In the genomic region with DNA sequence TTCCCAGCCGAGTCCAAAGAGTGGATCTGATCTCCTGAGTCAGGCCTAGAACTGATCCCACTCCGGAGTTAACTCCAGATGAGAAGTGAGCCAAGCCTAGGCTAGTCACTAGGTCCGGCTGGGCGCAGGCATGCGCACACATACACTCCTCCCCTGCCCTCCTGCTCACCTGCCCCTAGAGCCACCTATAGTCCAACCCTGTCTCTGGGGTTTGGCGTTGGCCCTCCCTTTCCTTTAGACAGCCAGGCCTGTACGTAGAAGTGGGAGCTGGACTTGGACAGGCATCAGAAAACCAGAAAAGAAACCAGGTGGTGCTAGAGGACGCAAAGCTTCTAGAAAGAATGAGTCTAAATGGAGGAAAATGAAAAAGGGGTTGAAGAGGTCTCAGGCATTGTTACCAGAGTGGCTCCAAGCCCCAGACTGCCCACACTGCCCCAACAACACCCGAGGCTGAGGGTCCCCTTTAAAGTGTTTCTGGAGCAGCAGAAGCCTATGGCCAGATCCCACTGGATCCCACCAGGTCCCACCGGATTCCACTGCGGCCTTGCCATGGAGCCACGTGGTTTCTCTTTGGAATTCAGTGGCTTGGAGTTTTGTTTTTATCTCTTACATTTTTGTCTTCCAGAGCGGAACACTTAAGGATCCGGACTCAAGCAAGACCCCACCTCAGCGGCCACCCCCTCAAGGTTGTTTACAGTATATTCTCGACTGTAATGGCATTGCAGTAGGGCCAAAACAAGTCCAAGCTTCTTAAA, we compare ENCODE assay signal across 19 cellular contexts. TPM values are rescaled to one million over a fixed set of nuclear protein-coding genes. Genes with fewer than 3 reads are reported as not detected.
DNase-seq lines count a peak whose midpoint lies in the region; ATAC-seq, FAIRE-seq and TF ChIP-seq lines count a peak whose summit lies in the region.
"Had no signal": no experiment of that assay in that cellular context is flagged by ENCODE, and none has a peak within 500 bp of the region (broad histone marks: within the 10 kb centered on the region; RNA-seq: fewer than 3 reads in every experiment).

No MANE protein-coding gene starts in this region.

- H3K27ac ChIP-seq in HepG2 (ENCODE audit: extremely low read length, insufficient read depth, low read length) (no peak overlapping the region), right lobe of liver (no peak overlapping the region), H1 (ENCODE audit: low read depth, low read length) (no peak overlapping the region), trophoblast cell (ENCODE audit: low read depth, low read length) (no peak overlapping the region), esophagus muscularis mucosa (replicated peaks in 1 of 4) (no peak overlapping the region)
- H3K27ac ChIP-seq: SJSA1 had no signal

- H3K79me1 ChIP-seq in H1 (ENCODE audit: low read depth, low read length) = no peaks in the 10 kb centered on the region
- H3K79me1 ChIP-seq in trophoblast cell (ENCODE audit: low read length) = peaks cover 21% of the 10 kb centered on the region

- H4K20me1 ChIP-seq in HepG2 (ENCODE audit: insufficient read depth, low read length) (no peaks in the 10 kb centered on the region), H1 (replicated peaks in 1 of 2; ENCODE audit: control insufficient read depth in 1 of 2, insufficient read depth in 2 of 2, low read length in 2 of 2) (no peaks in the 10 kb centered on the region)

- no peak overlapping the region for H3K4me3 Mint-ChIP-seq in activated naive CD8-positive, alpha-beta T cell treated with anti-CD3 and anti-CD28 coated beads, Interleukin-2, amount 50 U/mL, for 24 hours
- H3K4me3 Mint-ChIP-seq: IgD-negative memory B cell had no signal

- ATAC-seq in HepG2 (no peak; the same call in 1 of the 3 replicates), right lobe of liver (no peak), HG03095 (IDR thresholded peaks at IDR 0.05; ENCODE audit: unreplicated experiment) (no peak)
- no peak for ATAC-seq in activated naive CD8-positive, alpha-beta T cell treated with anti-CD3 and anti-CD28 coated beads, Interleukin-2, amount 50 U/mL, for 24 hours
- ATAC-seq: GM12878 had no signal

- H2BK15ac ChIP-seq in H1 (ENCODE audit: low read length) = no peak overlapping the region

- H3K9ac ChIP-seq in HepG2 (ENCODE audit: insufficient read depth, low read depth, low read length) (no peak overlapping the region), H1 (replicated peaks in 1 of 4; ENCODE audit: extremely low read depth in 1 of 4, low read depth in 3 of 4, low read length in 3 of 4) (no peak overlapping the region), trophoblast cell (ENCODE audit: low read length) (no peak overlapping the region)

- H3K27me3 ChIP-seq in HepG2 (ENCODE audit: control insufficient read depth in 1 of 2, insufficient read depth in 2 of 2, low read length in 2 of 2) (peaks cover 0 to 23% of the 10 kb centered on the region in 2 experiments; a peak in 3 of 5 replicates), right lobe of liver (no peaks in the 10 kb centered on the region), H1 (replicated peaks in 1 of 4; ENCODE audit: control insufficient read depth in 3 of 4, extremely low read depth in 1 of 4, insufficient read depth in 3 of 4, low read length in 3 of 4) (no peaks in the 10 kb centered on the region), trophoblast cell (ENCODE audit: insufficient read depth, low read length) (no peaks in the 10 kb centered on the region), esophagus muscularis mucosa (no peaks in the 10 kb centered on the region)
- H3K27me3 ChIP-seq: SJSA1 had no signal

- H3K4ac ChIP-seq in H1 (replicated peaks; ENCODE audit: insufficient read length, low read depth, low read length) (no peak overlapping the region), trophoblast cell (ENCODE audit: low read depth, low read length) (peak overlapping the region; percentile 53)

- H3K4me3 ChIP-seq in HepG2 (replicated peaks in 1 of 3; ENCODE audit: insufficient read depth in 1 of 3, low read depth in 2 of 3, low read length in 3 of 3) (peak overlapping the region in 1 of 3 experiments; percentile 4; a peak in 1 of 6 replicates), right lobe of liver (no peak overlapping the region), H1 (ENCODE audit: extremely low read depth in 1 of 4, insufficient read depth in 2 of 4, low read depth in 3 of 4, low read length in 4 of 4) (no peak overlapping the region), trophoblast cell (ENCODE audit: low read depth, low read length) (no peak overlapping the region), esophagus muscularis mucosa (no peak overlapping the region)
- H3K4me3 ChIP-seq: GM12878, SJSA1 had no signal

- H3K4me1 ChIP-seq in HepG2 (ENCODE audit: insufficient read depth, low read length) = peaks cover 24% of the 10 kb centered on the region
- no peaks in the 10 kb centered on the region for H3K4me1 ChIP-seq in right lobe of liver
- no peaks in the 10 kb centered on the region for H3K4me1 ChIP-seq in H1 (replicated peaks in 1 of 4; ENCODE audit: control insufficient read depth in 3 of 4, insufficient read depth in 4 of 4, low read length in 3 of 4)
- peaks cover 20 to 28% of the 10 kb centered on the region in 2 experiments for H3K4me1 ChIP-seq in trophoblast cell (ENCODE audit: control insufficient read depth in 1 of 2, insufficient read depth in 2 of 2, low read length in 2 of 2)
- H3K4me1 ChIP-seq in esophagus muscularis mucosa = peaks cover 6 to 21% (median 16%) of the 10 kb centered on the region in 4 donors

- no peaks in the 10 kb centered on the region for H3K27me3 Mint-ChIP-seq in activated naive CD8-positive, alpha-beta T cell treated with anti-CD3 and anti-CD28 coated beads, Interleukin-2, amount 50 U/mL, for 24 hours
- H3K27me3 Mint-ChIP-seq: CD8-positive, alpha-beta memory T cell had no signal

- 0 out of 2 replicates have a peak, but pooled peaks have one; percentile 9 for TF ChIP-seq CTCF in HepG2 (CRISPR knock-in tag; IDR thresholded peaks at IDR 0.05)
- no peak for TF ChIP-seq CTCF in right lobe of liver (IDR thresholded peaks at IDR 0.05)
- TF ChIP-seq CTCF in H1 (IDR thresholded peaks at IDR 0.05; ENCODE audit: control extremely low read depth in 1 of 3, insufficient read depth in 1 of 3, low read depth in 1 of 3, low read length in 3 of 3) = no peak
- TF ChIP-seq CTCF in esophagus muscularis mucosa (IDR thresholded peaks at IDR 0.05) = no peak

- CTCF ChIA-PET in HepG2 (lab: Yijun Ruan, JAX; ENCODE audit: low intra/inter-chr PET ratio, low total read pairs) = no interaction called here
- CTCF ChIA-PET in H1 (lab: Charles Lee; ENCODE audit: partially characterized antibody) = interaction anchor here (0.8 to 16.8 kb wide), 4 partner anchors 15 to 244 kb away, joined by 3 to 651 read pairs (median 4); partner anchors contain the start of gene TIMP4

- H2AFZ ChIP-seq in HepG2 (ENCODE audit: low read length) (no peak overlapping the region), H1 (ENCODE audit: low read length) (no peak overlapping the region), trophoblast cell (ENCODE audit: insufficient read depth, low read length, poor library complexity) (no peak overlapping the region)

- POLR2A ChIA-PET in HepG2 (lab: Yijun Ruan, JAX) (no interaction called here), H1 (lab: Charles Lee; ENCODE audit: partially characterized antibody) (no interaction called here)

- no peaks in the 10 kb centered on the region for H3K79me2 ChIP-seq in HepG2 (ENCODE audit: insufficient read depth, low read length)
- H3K79me2 ChIP-seq in H1 (ENCODE audit: control insufficient read depth in 1 of 2, insufficient read depth in 2 of 2, low read length in 2 of 2) = no peaks in the 10 kb centered on the region
- no peaks in the 10 kb centered on the region for H3K79me2 ChIP-seq in trophoblast cell (ENCODE audit: control insufficient read depth, insufficient read depth, low read length, poor library complexity)

- in situ Hi-C loops in HepG2 (cut with HindIII; ENCODE audit: extremely low pct_ligation_motif_present, low pct_unique_long_range_greater_than_20kb) = no loop called here

- H3K23ac ChIP-seq in H1 (ENCODE audit: insufficient read length) = no peak overlapping the region
- H3K23ac ChIP-seq in trophoblast cell (ENCODE audit: low read length) = no peak overlapping the region

- TF ChIP-seq RAD21 in HepG2 (CRISPR knock-in tag; IDR thresholded peaks at IDR 0.05) (no peak), H1 (IDR thresholded peaks at IDR 0.05 in 1 of 2, conservative IDR thresholded peaks at IDR 0.05 in 1 of 2; ENCODE audit: low read depth in 2 of 2, low read length in 2 of 2) (no peak)

- H3K56ac ChIP-seq in H1 (replicated peaks; ENCODE audit: insufficient read length, low read depth, low read length) = no peak overlapping the region

- H3K9me3 Mint-ChIP-seq in activated naive CD8-positive, alpha-beta T cell treated with anti-CD3 and anti-CD28 coated beads, Interleukin-2, amount 50 U/mL, for 24 hours = no peaks in the 10 kb centered on the region
- H3K9me3 Mint-ChIP-seq: CD8-positive, alpha-beta memory T cell; IgD-negative memory B cell had no signal

- no peak overlapping the region for H2BK120ac ChIP-seq in H1 (replicated peaks; ENCODE audit: low read depth, low read length)
- peak overlapping the region; percentile 70 for H2BK120ac ChIP-seq in trophoblast cell (ENCODE audit: insufficient read depth, low read length, poor library complexity)

- H4K8ac ChIP-seq in H1 (ENCODE audit: extremely low read depth, insufficient read depth, low read length) (peak overlapping the region; percentile 11; the same call in 1 of the 2 replicates), trophoblast cell (ENCODE audit: low read depth, low read length) (peak overlapping the region; percentile 56)

- H3K9me3 ChIP-seq in HepG2 (ENCODE audit: low read length) = no peaks in the 10 kb centered on the region
- no peaks in the 10 kb centered on the region for H3K9me3 ChIP-seq in right lobe of liver
- H3K9me3 ChIP-seq in H1 (ENCODE audit: insufficient read depth in 2 of 2, low read depth in 1 of 2, low read length in 1 of 2) = no peaks in the 10 kb centered on the region
- H3K9me3 ChIP-seq in trophoblast cell (ENCODE audit: insufficient read depth, low read depth, low read length) = no peaks in the 10 kb centered on the region
- H3K9me3 ChIP-seq in esophagus muscularis mucosa = no peaks in the 10 kb centered on the region
- H3K9me3 ChIP-seq: SJSA1 had no signal

- no peak overlapping the region for H4K5ac ChIP-seq in H1 (ENCODE audit: insufficient read length, low read depth, low read length)

- no peaks in the 10 kb centered on the region; the same call in 1 of the 2 replicates for H3K23me2 ChIP-seq in H1 (ENCODE audit: low read depth, low read length)

- no peaks in the 10 kb centered on the region for H3K36me3 Mint-ChIP-seq in activated naive CD8-positive, alpha-beta T cell treated with anti-CD3 and anti-CD28 coated beads, Interleukin-2, amount 50 U/mL, for 24 hours (ENCODE audit: low read depth)
- H3K36me3 Mint-ChIP-seq: CD8-positive, alpha-beta memory T cell; IgD-negative memory B cell had no signal

- TF ChIP-seq EP300 in HepG2 (IDR thresholded peaks at IDR 0.05; ENCODE audit: low read depth in 2 of 2, low read length in 2 of 2) = no peak
- TF ChIP-seq EP300 in HepG2 (CRISPR knock-in tag; IDR thresholded peaks at IDR 0.05; ENCODE audit: borderline replicate concordance) = no peak
- no peak for TF ChIP-seq EP300 in H1 (IDR thresholded peaks at IDR 0.05; ENCODE audit: borderline replicate concordance in 1 of 2, low read depth in 2 of 2, low read length in 2 of 2)
- no peak for TF ChIP-seq EP300 in esophagus muscularis mucosa (IDR thresholded peaks at IDR 0.05)

- H3K18ac ChIP-seq in H1 (ENCODE audit: extremely low read depth, low read length) = no peak overlapping the region
- H3K18ac ChIP-seq in trophoblast cell (ENCODE audit: low read length) = no peak overlapping the region

- DNase-seq in HepG2 (ENCODE audit: low spot score) (no peak), right lobe of liver (no peak), H1 (ENCODE audit: low read depth in 1 of 2, low spot score in 2 of 2) (no peak), trophoblast cell (peak; percentile 39 to 62), SHP77 treated with DMSO at 0.1 percent for 48 hours (lab: John Stamatoyannopoulos, UW) (no peak), esophagus muscularis mucosa (ENCODE audit: extremely low spot score) (no peak)
- no peak for DNase-seq in activated naive CD8-positive, alpha-beta T cell treated with anti-CD3 and anti-CD28 coated beads, Interleukin-2, amount 50 U/mL, for 24 hours
- DNase-seq: CD8-positive, alpha-beta memory T cell; GDM1; NCI-H1105; NCI-H1694; NCI-H2107; NCI-H2227 treated with DMSO at 0.1 percent for 48 hours; NCI-H524 treated with DMSO at 0.1 percent for 48 hours had no signal

- BruUV-seq in HepG2 (replicated peaks; lab: Mats Ljungman, UMichigan) = no TSS peak

- 52% methylated on average over 16 of the region's 16 CpGs for WGBS in HepG2 (ENCODE audit: low lambda C conversion rate)
- WGBS in right lobe of liver (ENCODE audit: insufficient coverage, low coverage, low lambda C conversion rate, missing lambda C conversion rate) = 86% methylated on average over 14 of the region's 16 CpGs
- WGBS in H1 (ENCODE audit: extremely low coverage in 1 of 2, insufficient coverage in 1 of 2, insufficient read length in 1 of 2, insufficient replicate concordance in 2 of 2, low coverage in 1 of 2, low lambda C conversion rate in 2 of 2, missing lambda C conversion rate in 1 of 2), 2 experiments = 92% methylated on average over 16 of the region's 16 CpGs; no CpG with 5 or more reads in 1 of the 2 experiments
- WGBS in trophoblast cell (ENCODE audit: extremely low coverage, insufficient coverage, insufficient read length) = no CpG with 5 or more reads among the region's 16 CpGs
- 88% methylated on average over 16 of the region's 16 CpGs for WGBS in esophagus muscularis mucosa

- TF ChIP-seq POLR2A in HepG2 (IDR thresholded peaks at IDR 0.05; ENCODE audit: insufficient read depth in 1 of 2, low read depth in 2 of 2, low read length in 2 of 2) (no peak), right lobe of liver (IDR thresholded peaks at IDR 0.05) (no peak), H1 (IDR thresholded peaks at IDR 0.05; ENCODE audit: control extremely low read depth in 1 of 2, low read depth in 2 of 2, low read length in 2 of 2) (no peak), esophagus muscularis mucosa (IDR thresholded peaks at IDR 0.05; ENCODE audit: low read depth) (no peak)

- H2AK5ac ChIP-seq in H1 (ENCODE audit: low read depth, low read length) = no peak overlapping the region
- H2AK5ac ChIP-seq in trophoblast cell (ENCODE audit: low read length) = peak overlapping the region; percentile 61

- H3K27ac Mint-ChIP-seq in activated naive CD8-positive, alpha-beta T cell treated with anti-CD3 and anti-CD28 coated beads, Interleukin-2, amount 50 U/mL, for 24 hours = no peak overlapping the region
- H3K27ac Mint-ChIP-seq: CD8-positive, alpha-beta memory T cell had no signal

- H4K12ac ChIP-seq in trophoblast cell (ENCODE audit: low read depth, low read length) = peak overlapping the region; percentile 16

- H4K91ac ChIP-seq in H1 (replicated peaks; ENCODE audit: insufficient read length, low read length) (no peak overlapping the region), trophoblast cell (ENCODE audit: low read depth, low read length) (peak overlapping the region; percentile 72)

- H2BK12ac ChIP-seq in H1 (ENCODE audit: low read depth, low read length) (no peak overlapping the region), trophoblast cell (ENCODE audit: low read length) (peak overlapping the region; percentile 78)

- H3K4me1 Mint-ChIP-seq in activated naive CD8-positive, alpha-beta T cell treated with anti-CD3 and anti-CD28 coated beads, Interleukin-2, amount 50 U/mL, for 24 hours = peaks cover 79% of the 10 kb centered on the region

- peak overlapping the region; percentile 36; the same call in 1 of the 2 replicates for H3K4me2 ChIP-seq in HepG2 (ENCODE audit: low read depth, low read length)
- H3K4me2 ChIP-seq in H1 (ENCODE audit: insufficient read depth in 1 of 2, low read depth in 2 of 2, low read length in 2 of 2) = no peak overlapping the region
- no peak overlapping the region for H3K4me2 ChIP-seq in trophoblast cell (ENCODE audit: low read length)

- no peaks in the 10 kb centered on the region for H3K36me3 ChIP-seq in HepG2 (replicated peaks in 1 of 2; ENCODE audit: control insufficient read depth in 1 of 2, insufficient read depth in 2 of 2, low read length in 2 of 2)
- no peaks in the 10 kb centered on the region for H3K36me3 ChIP-seq in right lobe of liver
- no peaks in the 10 kb centered on the region; a peak in 1 of 8 replicates for H3K36me3 ChIP-seq in H1 (ENCODE audit: control insufficient read depth in 2 of 4, insufficient read depth in 4 of 4, low read length in 3 of 4)
- no peaks in the 10 kb centered on the region for H3K36me3 ChIP-seq in trophoblast cell (ENCODE audit: control insufficient read depth in 1 of 2, insufficient read depth in 2 of 2, low read length in 2 of 2)
- no peaks in the 10 kb centered on the region for H3K36me3 ChIP-seq in esophagus muscularis mucosa
- H3K36me3 ChIP-seq: SJSA1 had no signal

- intact Hi-C loops in HepG2 (cut with micrococcal nuclease; ENCODE audit: unreplicated experiment) = no loop called here
- intact Hi-C loops in right lobe of liver (cut with DNase I) = no loop called here
- intact Hi-C loops in esophagus muscularis mucosa (cut with DNase I) = no loop called here

- H2BK20ac ChIP-seq in H1 (ENCODE audit: low read length) = no peak overlapping the region

- H3K14ac ChIP-seq in H1 (ENCODE audit: insufficient read length) (no peak overlapping the region), trophoblast cell (ENCODE audit: low read length) (peak overlapping the region; percentile 13)

- FAIRE-seq in HepG2 (lab: Jason Lieb, UNC) (no peak), H1 (lab: Jason Lieb, UNC) (no peak)
- FAIRE-seq: GM12878 had no signal

- H2BK5ac ChIP-seq in H1 (ENCODE audit: low read depth, low read length) (no peak overlapping the region), trophoblast cell (ENCODE audit: low read depth, low read length, poor library complexity) (no peak overlapping the region)

RNA-seq across cellular contexts. Expression of gene TIMP4, which starts 24.2 kb away (rescaled TPM):
- total RNA-seq in HepG2 (2016; rRNA removed; fragmentation: Illumina TruSeq; extraction: Trizol) (0.07 TPM in 1 of 2 replicates, not detected in the other), right lobe of liver (1 to 10 TPM in 2 of 6 experiments, under 1 TPM in 3, not detected in 1; 0.35 to 2.2 (median 0.66) TPM), esophagus muscularis mucosa (10 to 100 TPM; 24.1 to 48.0 (median 30.5) TPM)
- 0.26 TPM in 1 of 2 replicates, not detected in the other for total RNA-seq in HepG2 (2016; cell fraction: cytosol; rRNA removed; fragmentation: Illumina TruSeq; extraction: Trizol; ENCODE audit: low read depth)
- not detected in 2 replicates for total RNA-seq in HepG2 (2016; cell fraction: insoluble cytoplasmic fraction; rRNA removed; fragmentation: Illumina TruSeq; extraction: Trizol)
- 0.09 and 0.17 TPM in 2 replicates for total RNA-seq in HepG2 (2016; cell fraction: membrane; rRNA removed; fragmentation: Illumina TruSeq; extraction: Trizol)
- not detected in 2 replicates for total RNA-seq in HepG2 (2016; cell fraction: nucleus; rRNA removed; fragmentation: Illumina TruSeq; extraction: Trizol)
- polyA plus RNA-seq in HepG2 (2011; rRNA removed) (0.05 TPM in 1 of 2 replicates, not detected in the other), H1 (2011; rRNA removed) (5.1 and 6.4 TPM in 2 replicates)
- 0.08 TPM in 1 of 2 replicates, not detected in the other for polyA plus RNA-seq in HepG2 (2011; cell fraction: cytosol; rRNA removed)
- not detected in 2 replicates for polyA plus RNA-seq in HepG2 (2011; cell fraction: nucleus; rRNA removed)
- polyA plus RNA-seq in HepG2 (2012) = 0.19 TPM in 1 of 2 replicates, not detected in the other
- 0.08 and 0.23 TPM in 2 replicates for polyA plus RNA-seq in HepG2 (2016; cell fraction: cytosol; fragmentation: Illumina TruSeq; extraction: Trizol; ENCODE audit: low read depth)
- polyA plus RNA-seq in HepG2 (2016; cell fraction: insoluble cytoplasmic fraction; fragmentation: Illumina TruSeq; extraction: Trizol; ENCODE audit: low read depth) = not detected in 2 replicates
- 0.15 and 0.19 TPM in 2 replicates for polyA plus RNA-seq in HepG2 (2016; cell fraction: membrane; fragmentation: Illumina TruSeq; extraction: Trizol; ENCODE audit: low read depth)
- polyA plus RNA-seq in HepG2 (2016; cell fraction: nucleus; fragmentation: Illumina TruSeq; extraction: Trizol; ENCODE audit: insufficient read depth, low read depth) = 0.29 TPM in 1 of 2 replicates, not detected in the other
- 8.5 TPM in 1 of 2 replicates, not detected in the other for polyA minus RNA-seq in HepG2 (2011; rRNA and poly(A)+ RNA removed; ENCODE audit: low replicate concordance)
- polyA minus RNA-seq in HepG2 (2011; cell fraction: cytosol; rRNA and poly(A)+ RNA removed) = not detected in 2 replicates
- not detected in 2 replicates for polyA minus RNA-seq in HepG2 (2011; cell fraction: nucleus; rRNA and poly(A)+ RNA removed)
- 7.5 and 8.7 TPM in 2 replicates for total RNA-seq in H1 (2021; fragmentation: NEBNext Ultra II Directional; extraction: Animal tissue kit (Norgen Biotek cat#: 25700))
- 5.0 TPM for polyA plus RNA-seq in H1 (2011; cell fraction: cytosol; rRNA removed)
- polyA plus RNA-seq in H1 (2011; cell fraction: nucleus; rRNA removed) = 5.2 TPM
- polyA plus RNA-seq in H1 (2012, experiment 1 of 2) = 3.9 to 5.8 TPM (median 4.5 TPM) in 4 replicates
- 8.3 TPM for polyA plus RNA-seq in H1 (2012, experiment 2 of 2)
- polyA plus RNA-seq in H1 (2013, experiment 1 of 2) = 10.8 TPM
- polyA plus RNA-seq in H1 (2013, experiment 2 of 2) = 14.1 TPM
- 12.1 and 13.0 TPM in 2 replicates for polyA minus RNA-seq in H1 (2011; rRNA and poly(A)+ RNA removed)
- polyA minus RNA-seq in H1 (2011; cell fraction: cytosol; rRNA and poly(A)+ RNA removed) = 4.8 TPM
- polyA minus RNA-seq in H1 (2011; cell fraction: nucleus; rRNA and poly(A)+ RNA removed) = 9.3 TPM
- polyA plus RNA-seq in trophoblast cell (2013) = 9.0 and 10.2 TPM in 2 replicates
- total RNA-seq: CD8-positive, alpha-beta memory T cell; GM12878; RPMI7951 had no signal
- polyA plus RNA-seq: CD8-positive, alpha-beta memory T cell; IgD-negative memory B cell had no signal

Comparison
In these comparisons a context has a peak if more than half of its experiments do, and no peak if none do; other contexts are left out.
1. DNase-seq: peak in trophoblast cell (2 of 2); none in HepG2 (single experiment), right lobe of liver (0 of 3), H1 (0 of 2), SHP77 treated with DMSO at 0.1 percent for 48 hours (single experiment), esophagus muscularis mucosa (single experiment) and activated naive CD8-positive, alpha-beta T cell treated with anti-CD3 and anti-CD28 coated beads, Interleukin-2, amount 50 U/mL, for 24 hours (single experiment).
2. Of the 41 proteins assayed by ChIP-seq in both HepG2 and H1: peak only in HepG2: CTCF; only in H1: none; in both: none; in neither: 40.